ENCODE assay signal across 1 cellular context in the genomic region with DNA sequence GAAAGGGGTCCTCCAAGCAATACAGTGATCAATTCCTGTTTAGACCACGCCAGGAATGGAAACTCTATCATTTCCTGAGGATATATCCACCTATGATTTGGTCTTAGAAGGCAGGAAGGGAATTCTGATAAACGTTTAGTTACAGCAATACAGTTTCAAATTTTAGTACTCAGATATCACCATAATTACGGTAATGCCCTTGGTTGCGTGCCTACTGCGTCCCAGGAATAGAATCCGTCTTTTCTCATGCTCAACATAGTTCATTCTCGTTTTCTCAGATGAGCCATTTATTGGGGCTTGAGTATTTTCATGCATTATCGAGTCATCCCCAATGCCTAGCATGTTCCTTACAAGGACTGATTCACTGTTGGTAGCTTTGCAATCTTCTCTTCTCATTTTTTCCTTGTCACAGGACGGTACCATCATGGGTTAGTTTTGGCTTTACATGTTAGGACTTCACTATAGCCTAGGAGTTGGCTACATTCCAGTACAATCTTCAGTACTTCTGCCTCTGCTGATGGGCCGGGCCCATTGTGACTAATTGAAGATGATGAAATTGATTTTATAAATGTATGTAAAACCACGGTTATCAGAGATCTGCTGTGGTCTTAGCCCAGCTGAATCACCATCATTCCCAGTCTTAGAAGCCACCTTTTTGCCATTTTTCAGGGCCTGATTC.
TF ChIP-seq lines count a peak whose summit lies in the region.

No MANE protein-coding gene starts in this region.

TF ChIP-seq in H1, 55 proteins besides CTCF, POLR2A, EP300 and RAD21:
- TF ChIP-seq HDAC6 (IDR thresholded peaks at IDR 0.05; ENCODE audit: low read depth, low read length), result no peak
- TF ChIP-seq, protein P1, sequence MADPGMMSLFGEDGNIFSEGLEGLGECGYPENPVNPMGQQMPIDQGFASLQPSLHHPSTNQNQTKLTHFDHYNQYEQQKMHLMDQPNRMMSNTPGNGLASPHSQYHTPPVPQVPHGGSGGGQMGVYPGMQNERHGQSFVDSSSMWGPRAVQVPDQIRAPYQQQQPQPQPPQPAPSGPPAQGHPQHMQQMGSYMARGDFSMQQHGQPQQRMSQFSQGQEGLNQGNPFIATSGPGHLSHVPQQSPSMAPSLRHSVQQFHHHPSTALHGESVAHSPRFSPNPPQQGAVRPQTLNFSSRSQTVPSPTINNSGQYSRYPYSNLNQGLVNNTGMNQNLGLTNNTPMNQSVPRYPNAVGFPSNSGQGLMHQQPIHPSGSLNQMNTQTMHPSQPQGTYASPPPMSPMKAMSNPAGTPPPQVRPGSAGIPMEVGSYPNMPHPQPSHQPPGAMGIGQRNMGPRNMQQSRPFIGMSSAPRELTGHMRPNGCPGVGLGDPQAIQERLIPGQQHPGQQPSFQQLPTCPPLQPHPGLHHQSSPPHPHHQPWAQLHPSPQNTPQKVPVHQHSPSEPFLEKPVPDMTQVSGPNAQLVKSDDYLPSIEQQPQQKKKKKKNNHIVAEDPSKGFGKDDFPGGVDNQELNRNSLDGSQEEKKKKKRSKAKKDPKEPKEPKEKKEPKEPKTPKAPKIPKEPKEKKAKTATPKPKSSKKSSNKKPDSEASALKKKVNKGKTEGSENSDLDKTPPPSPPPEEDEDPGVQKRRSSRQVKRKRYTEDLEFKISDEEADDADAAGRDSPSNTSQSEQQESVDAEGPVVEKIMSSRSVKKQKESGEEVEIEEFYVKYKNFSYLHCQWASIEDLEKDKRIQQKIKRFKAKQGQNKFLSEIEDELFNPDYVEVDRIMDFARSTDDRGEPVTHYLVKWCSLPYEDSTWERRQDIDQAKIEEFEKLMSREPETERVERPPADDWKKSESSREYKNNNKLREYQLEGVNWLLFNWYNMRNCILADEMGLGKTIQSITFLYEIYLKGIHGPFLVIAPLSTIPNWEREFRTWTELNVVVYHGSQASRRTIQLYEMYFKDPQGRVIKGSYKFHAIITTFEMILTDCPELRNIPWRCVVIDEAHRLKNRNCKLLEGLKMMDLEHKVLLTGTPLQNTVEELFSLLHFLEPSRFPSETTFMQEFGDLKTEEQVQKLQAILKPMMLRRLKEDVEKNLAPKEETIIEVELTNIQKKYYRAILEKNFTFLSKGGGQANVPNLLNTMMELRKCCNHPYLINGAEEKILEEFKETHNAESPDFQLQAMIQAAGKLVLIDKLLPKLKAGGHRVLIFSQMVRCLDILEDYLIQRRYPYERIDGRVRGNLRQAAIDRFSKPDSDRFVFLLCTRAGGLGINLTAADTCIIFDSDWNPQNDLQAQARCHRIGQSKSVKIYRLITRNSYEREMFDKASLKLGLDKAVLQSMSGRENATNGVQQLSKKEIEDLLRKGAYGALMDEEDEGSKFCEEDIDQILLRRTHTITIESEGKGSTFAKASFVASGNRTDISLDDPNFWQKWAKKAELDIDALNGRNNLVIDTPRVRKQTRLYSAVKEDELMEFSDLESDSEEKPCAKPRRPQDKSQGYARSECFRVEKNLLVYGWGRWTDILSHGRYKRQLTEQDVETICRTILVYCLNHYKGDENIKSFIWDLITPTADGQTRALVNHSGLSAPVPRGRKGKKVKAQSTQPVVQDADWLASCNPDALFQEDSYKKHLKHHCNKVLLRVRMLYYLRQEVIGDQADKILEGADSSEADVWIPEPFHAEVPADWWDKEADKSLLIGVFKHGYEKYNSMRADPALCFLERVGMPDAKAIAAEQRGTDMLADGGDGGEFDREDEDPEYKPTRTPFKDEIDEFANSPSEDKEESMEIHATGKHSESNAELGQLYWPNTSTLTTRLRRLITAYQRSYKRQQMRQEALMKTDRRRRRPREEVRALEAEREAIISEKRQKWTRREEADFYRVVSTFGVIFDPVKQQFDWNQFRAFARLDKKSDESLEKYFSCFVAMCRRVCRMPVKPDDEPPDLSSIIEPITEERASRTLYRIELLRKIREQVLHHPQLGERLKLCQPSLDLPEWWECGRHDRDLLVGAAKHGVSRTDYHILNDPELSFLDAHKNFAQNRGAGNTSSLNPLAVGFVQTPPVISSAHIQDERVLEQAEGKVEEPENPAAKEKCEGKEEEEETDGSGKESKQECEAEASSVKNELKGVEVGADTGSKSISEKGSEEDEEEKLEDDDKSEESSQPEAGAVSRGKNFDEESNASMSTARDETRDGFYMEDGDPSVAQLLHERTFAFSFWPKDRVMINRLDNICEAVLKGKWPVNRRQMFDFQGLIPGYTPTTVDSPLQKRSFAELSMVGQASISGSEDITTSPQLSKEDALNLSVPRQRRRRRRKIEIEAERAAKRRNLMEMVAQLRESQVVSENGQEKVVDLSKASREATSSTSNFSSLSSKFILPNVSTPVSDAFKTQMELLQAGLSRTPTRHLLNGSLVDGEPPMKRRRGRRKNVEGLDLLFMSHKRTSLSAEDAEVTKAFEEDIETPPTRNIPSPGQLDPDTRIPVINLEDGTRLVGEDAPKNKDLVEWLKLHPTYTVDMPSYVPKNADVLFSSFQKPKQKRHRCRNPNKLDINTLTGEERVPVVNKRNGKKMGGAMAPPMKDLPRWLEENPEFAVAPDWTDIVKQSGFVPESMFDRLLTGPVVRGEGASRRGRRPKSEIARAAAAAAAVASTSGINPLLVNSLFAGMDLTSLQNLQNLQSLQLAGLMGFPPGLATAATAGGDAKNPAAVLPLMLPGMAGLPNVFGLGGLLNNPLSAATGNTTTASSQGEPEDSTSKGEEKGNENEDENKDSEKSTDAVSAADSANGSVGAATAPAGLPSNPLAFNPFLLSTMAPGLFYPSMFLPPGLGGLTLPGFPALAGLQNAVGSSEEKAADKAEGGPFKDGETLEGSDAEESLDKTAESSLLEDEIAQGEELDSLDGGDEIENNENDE (IDR thresholded peaks at IDR 0.05; ENCODE audit: insufficient replicate concordance, low read length), result peak; percentile 97
